ENCODE assay signal across 6 cellular contexts in genomic region chr2:21050164-21050563, GRCh38. TPM values are rescaled to one million over a fixed set of nuclear protein-coding genes. Genes with fewer than 3 reads are reported as not detected.
"Had no signal": no experiment of that assay in that cellular context is flagged by ENCODE, and none has a peak within 500 bp of the region (broad histone marks: within the 10 kb centered on the region; RNA-seq: fewer than 3 reads in every experiment).

No MANE protein-coding gene starts in this region.

- DNase-seq: GM23248, GOT3, H7, HFFc6, IMR-90 had no signal

- H3K27ac Mint-ChIP-seq: HFFc6 had no signal

- H3K4me3 Mint-ChIP-seq: HFFc6 had no signal

RNA-seq across cellular contexts. Expression of gene APOB, which starts 6.3 kb away (rescaled TPM):
- total RNA-seq: GM23248, H4, HFFc6 had no signal
